21 cellular contexts compared by ENCODE assay signal in the genomic region with DNA sequence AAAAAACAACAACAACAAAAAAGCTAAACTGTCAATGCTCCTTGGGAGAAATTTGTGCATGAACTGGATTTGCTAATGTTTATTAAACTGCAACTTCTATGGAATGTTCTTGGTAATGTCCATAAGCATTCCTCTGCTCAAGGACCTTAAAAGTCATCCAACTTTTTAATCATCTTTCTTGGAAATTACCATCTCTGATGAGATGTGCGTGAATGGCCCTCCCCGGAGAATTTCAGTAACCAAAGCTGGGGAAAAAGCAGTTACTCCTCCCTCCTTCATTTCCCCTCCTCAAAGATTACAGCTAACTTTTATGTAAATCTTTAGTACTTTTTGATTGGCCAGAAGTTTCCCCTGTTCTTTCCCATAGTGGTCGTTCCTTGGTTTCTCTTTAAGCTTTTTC. TPM values are rescaled to one million over a fixed set of nuclear protein-coding genes. Genes with fewer than 3 reads are reported as not detected.
DNase-seq lines count a peak whose midpoint lies in the region; ATAC-seq and TF ChIP-seq lines count a peak whose summit lies in the region.
"Had no signal": no experiment of that assay in that cellular context is flagged by ENCODE, and none has a peak within 500 bp of the region (broad histone marks: within the 10 kb centered on the region; RNA-seq: fewer than 3 reads in every experiment).

No MANE protein-coding gene starts in this region.

- no peak overlapping the region for H2BK5ac ChIP-seq in mesenchymal stem cell (ENCODE audit: low read depth, low read length, poor library complexity, severe bottlenecking)

- H3K27ac Mint-ChIP-seq in endothelial cell (ENCODE audit: unreplicated experiment): peak overlapping the region; percentile 8
- H3K27ac Mint-ChIP-seq in activated CD8-positive, alpha-beta memory T cell treated with anti-CD3 and anti-CD28 coated beads, Interleukin-2, amount 10 ng/mL, durations not matched to agents 7 days and 5 days: no peak overlapping the region
- H3K27ac Mint-ChIP-seq: CD4-positive, CD25-positive, alpha-beta regulatory T cell; T-helper 1 cell treated with Interleukin-12 subunit alpha and Interleukin-12 subunit beta and Interleukin-4 antibody, amounts not matched to agents 30 μg/mL and 1 μg/mL, for 36 hours had no signal

- CTCF ChIA-PET in activated CD8-positive, alpha-beta memory T cell treated with anti-CD3 and anti-CD28 coated beads, Interleukin-2, amount 10 ng/mL, durations not matched to agents 7 days and 5 days (lab: Charles Lee): interaction anchor here (0.7 to 1.5 kb wide), 4 partner anchors 13 to 79 kb away, joined by 3 to 8 read pairs (median 4); no protein-coding TSS in a partner anchor

- no peak overlapping the region for H3K27ac ChIP-seq in mesenchymal stem cell (ENCODE audit: low read length, poor library complexity, severe bottlenecking)
- H3K27ac ChIP-seq: A549 had no signal

- no peak overlapping the region for H2AK5ac ChIP-seq in mesenchymal stem cell (ENCODE audit: low read length, severe bottlenecking)

- H3K4me2 ChIP-seq in mesenchymal stem cell (ENCODE audit: low read length, poor library complexity, severe bottlenecking): no peak overlapping the region
- H3K4me2 ChIP-seq: A549 had no signal

- H3K36me3 Mint-ChIP-seq in endothelial cell (ENCODE audit: low read depth, unreplicated experiment): peaks cover 1% of the 10 kb centered on the region
- H3K36me3 Mint-ChIP-seq in activated CD8-positive, alpha-beta memory T cell treated with anti-CD3 and anti-CD28 coated beads, Interleukin-2, amount 10 ng/mL, durations not matched to agents 7 days and 5 days: peaks cover 6% of the 10 kb centered on the region

- peaks cover 16% of the 10 kb centered on the region for H3K4me1 ChIP-seq in mesenchymal stem cell (ENCODE audit: control insufficient read depth, insufficient read depth, low read depth, low read length)

- no peak for ATAC-seq in activated CD8-positive, alpha-beta memory T cell treated with anti-CD3 and anti-CD28 coated beads, Interleukin-2, amount 10 ng/mL, durations not matched to agents 7 days and 5 days
- ATAC-seq: A549, PC-3 had no signal

- H3K79me1 ChIP-seq in mesenchymal stem cell (replicated peaks; ENCODE audit: low read length, poor library complexity, severe bottlenecking): no peaks in the 10 kb centered on the region

- no peaks in the 10 kb centered on the region for H3K27me3 ChIP-seq in mesenchymal stem cell (ENCODE audit: control insufficient read depth in 1 of 2, insufficient read depth in 1 of 2, low read length in 2 of 2)
- H3K27me3 ChIP-seq: MG63 had no signal

- H3K4me3 Mint-ChIP-seq in endothelial cell (ENCODE audit: unreplicated experiment): no peak overlapping the region
- no peak overlapping the region for H3K4me3 Mint-ChIP-seq in activated CD8-positive, alpha-beta memory T cell treated with anti-CD3 and anti-CD28 coated beads, Interleukin-2, amount 10 ng/mL, durations not matched to agents 7 days and 5 days
- H3K4me3 Mint-ChIP-seq: T-helper 1 cell treated with Interleukin-12 subunit alpha and Interleukin-12 subunit beta and Interleukin-4 antibody, amounts not matched to agents 30 μg/mL and 1 μg/mL, for 36 hours had no signal

- no peak for TF ChIP-seq CTCF in AG10803 (conservative IDR thresholded peaks at IDR 0.05; ENCODE audit: low read length)
- TF ChIP-seq CTCF in GM13976 (IDR thresholded peaks at IDR 0.05; ENCODE audit: borderline replicate concordance, control extremely low read depth, extremely low read depth, insufficient read depth, missing control alignments): no peak
- no peak for TF ChIP-seq CTCF in endothelial cell (IDR thresholded peaks at IDR 0.05; ENCODE audit: unreplicated experiment)

- DNase-seq in AG10803 (ENCODE audit: low read depth): peak; percentile 76
- peak; percentile 6 for DNase-seq in GM13976 (ENCODE audit: low spot score)
- no peak for DNase-seq in endothelial cell (ENCODE audit: low spot score)
- DNase-seq in mesenchymal stem cell: no peak
- no peak for DNase-seq in NCI-H748 treated with DMSO at 0.1 percent for 48 hours (lab: John Stamatoyannopoulos, UW)
- DNase-seq in NCI-H1417 treated with DMSO at 0.1 percent for 48 hours (lab: John Stamatoyannopoulos, UW): no peak
- DNase-seq in activated effector memory CD4-positive, alpha-beta T cell treated with Interleukin-2 at 50 U/mL for 16 hours: no peak
- no peak for DNase-seq in activated CD8-positive, alpha-beta memory T cell treated with anti-CD3 and anti-CD28 coated beads, Interleukin-2, amount 10 ng/mL, durations not matched to agents 7 days and 5 days
- DNase-seq: Caco-2; CD4-positive, CD25-positive, alpha-beta regulatory T cell; GF-D8; Kasumi-1; MG63; NCI-H1048; NCI-H2081; NCI-H82; PC-3; RPMI8226 had no signal

- no peak overlapping the region for H4K91ac ChIP-seq in mesenchymal stem cell (ENCODE audit: low read length)

- H3K9me3 Mint-ChIP-seq in endothelial cell (ENCODE audit: unreplicated experiment): no peaks in the 10 kb centered on the region
- no peaks in the 10 kb centered on the region for H3K9me3 Mint-ChIP-seq in activated CD8-positive, alpha-beta memory T cell treated with anti-CD3 and anti-CD28 coated beads, Interleukin-2, amount 10 ng/mL, durations not matched to agents 7 days and 5 days (ENCODE audit: low read depth)
- H3K9me3 Mint-ChIP-seq: T-helper 1 cell treated with Interleukin-12 subunit alpha and Interleukin-12 subunit beta and Interleukin-4 antibody, amounts not matched to agents 30 μg/mL and 1 μg/mL, for 36 hours had no signal

- no peak overlapping the region for H3K4me3 ChIP-seq in AG10803 (ENCODE audit: low read length)
- H3K4me3 ChIP-seq in mesenchymal stem cell (ENCODE audit: insufficient read depth in 1 of 2, low read depth in 1 of 2, low read length in 2 of 2): no peak overlapping the region
- H3K4me3 ChIP-seq: A549, MG63 had no signal

- no peak overlapping the region for H4K8ac ChIP-seq in mesenchymal stem cell (ENCODE audit: low read length)

- H2BK15ac ChIP-seq in mesenchymal stem cell (ENCODE audit: low read depth, poor library complexity, severe bottlenecking): no peak overlapping the region

- peaks cover 21% of the 10 kb centered on the region for H3K4me1 Mint-ChIP-seq in endothelial cell (ENCODE audit: unreplicated experiment)
- H3K4me1 Mint-ChIP-seq in activated CD8-positive, alpha-beta memory T cell treated with anti-CD3 and anti-CD28 coated beads, Interleukin-2, amount 10 ng/mL, durations not matched to agents 7 days and 5 days: peaks cover 12% of the 10 kb centered on the region

- H3K23ac ChIP-seq in mesenchymal stem cell (ENCODE audit: low read length in 2 of 2): no peak overlapping the region

- H3K36me3 ChIP-seq in mesenchymal stem cell (ENCODE audit: control insufficient read depth in 1 of 2, insufficient read depth in 2 of 2, low read depth in 1 of 2, low read length in 2 of 2): peaks cover 3 to 10% of the 10 kb centered on the region in 2 experiments

- H3K9me3 ChIP-seq in mesenchymal stem cell (ENCODE audit: control insufficient read depth, low read length): no peaks in the 10 kb centered on the region
- H3K9me3 ChIP-seq: A549, Caco-2, MG63 had no signal

- H3K9ac ChIP-seq in mesenchymal stem cell (ENCODE audit: low read length): peak overlapping the region; percentile 57

- peaks cover 5% of the 10 kb centered on the region for H3K27me3 Mint-ChIP-seq in endothelial cell (ENCODE audit: unreplicated experiment)
- peaks cover 9% of the 10 kb centered on the region for H3K27me3 Mint-ChIP-seq in activated CD8-positive, alpha-beta memory T cell treated with anti-CD3 and anti-CD28 coated beads, Interleukin-2, amount 10 ng/mL, durations not matched to agents 7 days and 5 days

- H2BK12ac ChIP-seq in mesenchymal stem cell (ENCODE audit: low read length in 2 of 2): no peak overlapping the region

- H2AFZ ChIP-seq in mesenchymal stem cell (ENCODE audit: low read depth, low read length): no peak overlapping the region

- H3K4ac ChIP-seq in mesenchymal stem cell (ENCODE audit: low read depth in 1 of 2, low read length in 2 of 2): no peak overlapping the region

- H3K18ac ChIP-seq in mesenchymal stem cell (ENCODE audit: low read depth in 1 of 2, low read length in 2 of 2): no peak overlapping the region

- H2BK120ac ChIP-seq in mesenchymal stem cell (ENCODE audit: low read depth, low read length): no peak overlapping the region

- in situ Hi-C loops in GM13976 (cut with MboI; ENCODE audit: low sequenced_read_pairs, unreplicated experiment): no loop called here

- 100% methylated on average over 2 of the region's 3 CpGs for WGBS in mesenchymal stem cell

- H3K14ac ChIP-seq in mesenchymal stem cell (ENCODE audit: low read length in 2 of 2): no peak overlapping the region

RNA-seq across cellular contexts. Expression of a gene that starts 5.2 kb away (rescaled TPM):
- total RNA-seq in endothelial cell (ENCODE audit: unreplicated experiment): 23.4 TPM
- polyA plus RNA-seq in mesenchymal stem cell (2013, experiment 1 of 2): 20.5 TPM
- 22.6 TPM for polyA plus RNA-seq in mesenchymal stem cell (2013, experiment 2 of 2)
- 10 to 100 TPM; 29.8 to 35.5 TPM for total RNA-seq in activated CD8-positive, alpha-beta memory T cell treated with anti-CD3 and anti-CD28 coated beads, Interleukin-2, amount 10 ng/mL, durations not matched to agents 7 days and 5 days

RNA-seq across cellular contexts. Expression of a gene that starts 18.3 kb away (rescaled TPM):
- total RNA-seq in endothelial cell (ENCODE audit: unreplicated experiment): 0.15 TPM
- polyA plus RNA-seq in mesenchymal stem cell (2013, experiment 1 of 2): 0.03 TPM
- 0.07 TPM for polyA plus RNA-seq in mesenchymal stem cell (2013, experiment 2 of 2)
- under 1 TPM in 1 of 2 experiments, not detected in 1; 0.07 TPM for total RNA-seq in activated CD8-positive, alpha-beta memory T cell treated with anti-CD3 and anti-CD28 coated beads, Interleukin-2, amount 10 ng/mL, durations not matched to agents 7 days and 5 days
- total RNA-seq: Caco-2; CD4-positive, CD25-positive, alpha-beta regulatory T cell; NCI-H460; PC-3 had no signal
- polyA plus RNA-seq: A549 had no signal

RNA-seq across cellular contexts. Expression of a gene that starts 41.1 kb away (rescaled TPM):
- total RNA-seq in endothelial cell (ENCODE audit: unreplicated experiment): 9.2 TPM
- polyA plus RNA-seq in mesenchymal stem cell (2013, experiment 1 of 2): 3.9 TPM
- polyA plus RNA-seq in mesenchymal stem cell (2013, experiment 2 of 2): 3.5 TPM
- total RNA-seq in activated CD8-positive, alpha-beta memory T cell treated with anti-CD3 and anti-CD28 coated beads, Interleukin-2, amount 10 ng/mL, durations not matched to agents 7 days and 5 days: 10 to 100 TPM; 22.9 to 24.3 TPM

Comparison
In these comparisons a context has a peak if more than half of its experiments do, and no peak if none do; other contexts are left out.
1. DNase-seq: peak in AG10803 (single experiment) and GM13976 (single experiment); none in endothelial cell (single experiment), mesenchymal stem cell (single experiment), NCI-H748 treated with DMSO at 0.1 percent for 48 hours (single experiment), NCI-H1417 treated with DMSO at 0.1 percent for 48 hours (single experiment), activated effector memory CD4-positive, alpha-beta T cell treated with Interleukin-2 at 50 U/mL for 16 hours (single experiment) and activated CD8-positive, alpha-beta memory T cell treated with anti-CD3 and anti-CD28 coated beads, Interleukin-2, amount 10 ng/mL, durations not matched to agents 7 days and 5 days (single experiment).